Comparison of ENCODE assay signal across 16 cellular contexts in genomic region chr12:57262126-57262822, GRCh38. TPM values are rescaled to one million over a fixed set of nuclear protein-coding genes. Genes with fewer than 3 reads are reported as not detected.
"Had no signal": no experiment of that assay in that cellular context is flagged by ENCODE, and none has a peak within 500 bp of the region (broad histone marks: within the 10 kb centered on the region; RNA-seq: fewer than 3 reads in every experiment).

No MANE protein-coding gene starts in this region.

- H3K4me3 ChIP-seq: breast epithelium, ovary, tibial artery had no signal

- H3K27me3 ChIP-seq: breast epithelium, ovary, tibial artery had no signal

- DNase-seq: activated CD4-positive, alpha-beta memory T cell treated with anti-CD3 and anti-CD28 coated beads for 36 hours; activated CD4-positive, alpha-beta T cell treated with anti-CD3 and anti-CD28 coated beads for 36 hours; activated CD8-positive, alpha-beta memory T cell treated with anti-CD3 and anti-CD28 coated beads, Interleukin-2, amount 10 ng/mL, durations not matched to agents 7 days and 5 days; activated naive CD4-positive, alpha-beta T cell treated with anti-CD3 and anti-CD28 coated beads for 36 hours; activated naive CD8-positive, alpha-beta T cell treated with anti-CD3 and anti-CD28 coated beads, Interleukin-2, amount 50 U/mL, for 24 hours; activated T-cell treated with anti-CD3 and anti-CD28 coated beads, Interleukin-2, amount 50 U/mL, for 1 hour; aorta; ovary; stimulated activated CD4-positive, alpha-beta T cell treated with anti-CD3 and anti-CD28 coated beads, Interleukin-4, amount 100 ng/mL, for 1 hour; stimulated activated naive CD4-positive, alpha-beta T cell; T-helper 1 cell; tibial artery had no signal

- H3K36me3 ChIP-seq: breast epithelium, ovary had no signal

- H3K9me3 ChIP-seq: breast epithelium, ovary, tibial artery had no signal

- ATAC-seq: activated CD4-positive, alpha-beta T cell treated with anti-CD3 and anti-CD28 coated beads for 36 hours; activated CD8-positive, alpha-beta memory T cell treated with anti-CD3 and anti-CD28 coated beads, Interleukin-2, amount 10 ng/mL, durations not matched to agents 7 days and 5 days; activated naive CD8-positive, alpha-beta T cell treated with anti-CD3 and anti-CD28 coated beads, Interleukin-2, amount 50 U/mL, for 24 hours had no signal

- H3K4me1 ChIP-seq: breast epithelium had no signal

- H3K27ac ChIP-seq: breast epithelium, ovary, tibial artery, VCaP had no signal

RNA-seq across cellular contexts. Expression of gene STAC3, which starts 11.3 kb away (rescaled TPM):
- total RNA-seq: epithelial cell of proximal tubule had no signal

RNA-seq across cellular contexts. Expression of gene NXPH4, which starts 45.7 kb away (rescaled TPM):
- total RNA-seq: epithelial cell of proximal tubule, subcutaneous adipose tissue had no signal
